ENCODE assay signal across 8 cellular contexts in genomic region chr11:65637794-65638317, GRCh38. TPM values are rescaled to one million over a fixed set of nuclear protein-coding genes. Genes with fewer than 3 reads are reported as not detected.
DNase-seq lines count a peak whose midpoint lies in the region; ATAC-seq and TF ChIP-seq lines count a peak whose summit lies in the region.

Gene SIPA1 (plus strand): TSS chr11:65638101. CDS start chr11:65640922, 2,821 bp downstream.

- H3K36me3 ChIP-seq in BE2C (no peaks in the 10 kb centered on the region), SJCRH30 (peaks cover 22% of the 10 kb centered on the region), neural cell (ENCODE audit: insufficient read depth, low read length) (peaks cover 4% of the 10 kb centered on the region)

- H3K27me3 ChIP-seq in BE2C, result no peaks in the 10 kb centered on the region
- no peaks in the 10 kb centered on the region for H3K27me3 ChIP-seq in SJCRH30
- H3K27me3 ChIP-seq in neural cell (ENCODE audit: insufficient read depth, low read depth, low read length), result no peaks in the 10 kb centered on the region

- DNase-seq in BE2C, result peak; percentile 76
- peak; percentile 81 for DNase-seq in HS-27A (ENCODE audit: low read depth)
- peak; percentile 70 to 73 for DNase-seq in SJCRH30
- peak; percentile 56 for DNase-seq in activated gamma-delta T cell treated with anti-CD3 and anti-CD28 coated beads, Interleukin-2, amount 50 U/mL, for 16 hours (ENCODE audit: low read depth)
- DNase-seq in foreskin fibroblast, result peak; percentile 95 to 98
- peak in 42 of 49 donors; percentile 20 to 81 (median 50) for DNase-seq in substantia nigra (lab: John Stamatoyannopoulos, UW)

- H3K79me2 ChIP-seq in neural cell (replicated peaks; ENCODE audit: insufficient read depth, low read length), result no peaks in the 10 kb centered on the region

- no peaks in the 10 kb centered on the region for H4K20me1 ChIP-seq in neural cell (ENCODE audit: insufficient read depth)

- H3K9me2 ChIP-seq in neural cell (ENCODE audit: insufficient read depth, low read length), result no peaks in the 10 kb centered on the region

- ATAC-seq in GM19025 (IDR thresholded peaks at IDR 0.05; ENCODE audit: low read depth, unreplicated experiment), result peak; percentile 40

- no peaks in the 10 kb centered on the region for H3F3A ChIP-seq in neural cell (ENCODE audit: insufficient read depth, low read length, poor library complexity, severe bottlenecking)

- TF ChIP-seq CTCF in BE2C (IDR thresholded peaks at IDR 0.05; ENCODE audit: low read depth, low read length) (peak; percentile 28), foreskin fibroblast (IDR thresholded peaks at IDR 0.05; ENCODE audit: low read depth, low read length) (peak; percentile 50), neural cell (IDR thresholded peaks at IDR 0.05; ENCODE audit: poor library complexity, severe bottlenecking) (peak; percentile 55)

- peak; percentile 26 for TF ChIP-seq RAD21 in neural cell (conservative IDR thresholded peaks at IDR 0.05)

- H3K9me3 ChIP-seq in BE2C (no peaks in the 10 kb centered on the region), SJCRH30 (replicated peaks) (no peaks in the 10 kb centered on the region), neural cell (ENCODE audit: low read length) (no peaks in the 10 kb centered on the region)

- no peak for TF ChIP-seq EP300 in neural cell (conservative IDR thresholded peaks at IDR 0.05; ENCODE audit: poor library complexity, severe bottlenecking)

- no peak within 1 kb of the TSS for H3K4me2 ChIP-seq in neural cell (ENCODE audit: low read length)

- H3K4me1 ChIP-seq in BE2C (no peaks in the 10 kb centered on the region), SJCRH30 (no peaks in the 10 kb centered on the region; the same call in 1 of the 2 replicates)

- H3K27ac ChIP-seq in SJCRH30 (peak within 1 kb of the TSS; percentile 12; the same call in 1 of the 2 replicates), neural cell (ENCODE audit: low read length) (no peak within 1 kb of the TSS), substantia nigra (ENCODE audit: low read depth, low read length, poor library complexity, severe bottlenecking) (peak within 1 kb of the TSS; percentile 88)

- peak within 1 kb of the TSS; percentile 18 for H3K9ac ChIP-seq in neural cell (ENCODE audit: low read length)

- H3K4me3 ChIP-seq in BE2C (ENCODE audit: low read depth, low read length) (peak within 1 kb of the TSS; percentile 55), SJCRH30 (peak within 1 kb of the TSS; percentile 54), foreskin fibroblast (ENCODE audit: low read depth in 1 of 2, low read length in 2 of 2) (peak within 1 kb of the TSS; percentile 81 to 83), neural cell (ENCODE audit: low read length) (peak within 1 kb of the TSS; percentile 60)

- no peak within 1 kb of the TSS for H2AFZ ChIP-seq in neural cell (ENCODE audit: low read depth, low read length)

TF ChIP-seq in neural cell, 6 proteins besides CTCF, POLR2A, EP300 and RAD21:
- TF ChIP-seq SMC3 (conservative IDR thresholded peaks at IDR 0.05; ENCODE audit: poor library complexity) (peak; percentile 44), POLR2AphosphoS5 (IDR thresholded peaks at IDR 0.05) (no peak)

RNA-seq across cellular contexts. Expression of gene SIPA1, which starts in this region (rescaled TPM):
- 10.8 TPM for polyA plus RNA-seq in BE2C (2012; ENCODE audit: insufficient read depth, insufficient read length, low read depth)
- total RNA-seq in SJCRH30 (2014; rRNA removed; shearing (Covaris generic)), result 2.8 and 2.9 TPM in 2 replicates
- polyA plus RNA-seq in neural cell, result 0.16 and 6.5 TPM in 2 replicates
- polyA minus RNA-seq in neural cell, result 0.97 and 1.6 TPM in 2 replicates
